30 cellular contexts compared by ENCODE assay signal in genomic region chr19:15104003-15104402, GRCh38. TPM values are rescaled to one million over a fixed set of nuclear protein-coding genes. Genes with fewer than 3 reads are reported as not detected.
"Had no signal": no experiment of that assay in that cellular context is flagged by ENCODE, and none has a peak within 500 bp of the region (broad histone marks: within the 10 kb centered on the region; RNA-seq: fewer than 3 reads in every experiment).

No MANE protein-coding gene starts in this region.

- H3K4me3 Mint-ChIP-seq: mesothelial cell of epicardium had no signal

- DNase-seq: dermis blood vessel endothelial cell; dorsolateral prefrontal cortex; effector CD4-positive, alpha-beta T cell; effector memory CD4-positive, alpha-beta T cell; erythroblast; esophagus squamous epithelium; foreskin fibroblast; foreskin melanocyte; gastrocnemius medialis; glutamatergic neuron; head of caudate nucleus; heart right ventricle; hippocampal formation; left cardiac atrium; left lung; left ventricle myocardium superior; lower lobe of right lung; mesenchymal stem cell; mucosa of descending colon had no signal

- H3K36me3 ChIP-seq: gastrocnemius medialis, lower lobe of right lung had no signal

- H3K27ac ChIP-seq: coronary artery, dorsolateral prefrontal cortex, epithelial cell of prostate, esophagus squamous epithelium, gastrocnemius medialis, heart right ventricle, left lung, lower lobe of right lung had no signal

- H3K4me3 ChIP-seq: coronary artery, dorsolateral prefrontal cortex, esophagus squamous epithelium, gastrocnemius medialis, heart right ventricle, left lung, lower lobe of right lung, mucosa of descending colon had no signal

- ATAC-seq: esophagus mucosa, gastrocnemius medialis, heart right ventricle, left cardiac atrium, left lung, left ventricle myocardium superior, lower lobe of right lung, mucosa of descending colon had no signal

- H3K27ac Mint-ChIP-seq: mesothelial cell of epicardium had no signal

RNA-seq across cellular contexts. Expression of gene OR1I1, which starts 22.0 kb away (rescaled TPM):
- total RNA-seq: cerebellum, dermis blood vessel endothelial cell, dorsolateral prefrontal cortex, endothelial cell of umbilical vein, esophagus mucosa, esophagus squamous epithelium, gastrocnemius medialis, glomerular endothelial cell, heart right ventricle, kidney epithelial cell, left cardiac atrium, left lung, left ventricle myocardium superior, lower leg skin, lower lobe of right lung, lung microvascular endothelial cell, mesenteric fat pad, mesothelial cell of epicardium, mucosa of descending colon had no signal

RNA-seq across cellular contexts. Expression of gene CASP14, which starts 54.7 kb away (rescaled TPM):
- total RNA-seq: cerebellum, dermis blood vessel endothelial cell, dorsolateral prefrontal cortex, endothelial cell of umbilical vein, gastrocnemius medialis, glomerular endothelial cell, heart right ventricle, kidney epithelial cell, left cardiac atrium, left lung, left ventricle myocardium superior, lower lobe of right lung, lung microvascular endothelial cell, mesenteric fat pad, mesothelial cell of epicardium, mucosa of descending colon had no signal
